Comparison of ENCODE assay signal across 28 cellular contexts in the genomic region with DNA sequence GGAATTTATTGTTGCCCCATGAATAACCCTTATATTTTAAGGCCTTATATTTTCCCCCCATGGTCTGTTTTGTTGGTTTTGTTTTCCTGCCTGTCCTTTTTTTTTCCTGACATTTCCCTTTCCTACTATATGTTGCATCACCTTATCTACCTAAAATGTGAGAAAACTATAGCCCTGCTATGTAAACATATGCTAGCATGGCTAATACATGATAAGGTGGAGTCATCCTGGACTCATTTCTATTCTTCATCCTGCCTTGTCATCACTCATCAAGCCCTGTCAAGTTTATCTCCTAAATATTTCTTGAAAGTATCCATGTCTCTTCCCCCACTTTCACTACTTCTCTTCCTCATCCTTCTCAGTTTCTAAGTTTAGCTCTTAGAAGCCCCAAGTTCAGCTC.
"Had no signal": no experiment of that assay in that cellular context is flagged by ENCODE, and none has a peak within 500 bp of the region (broad histone marks: within the 10 kb centered on the region; RNA-seq: fewer than 3 reads in every experiment).

No MANE protein-coding gene starts in this region.

- H3K9me3 ChIP-seq: ovary, psoas muscle, suprapubic skin, testis, tibial artery, transverse colon, upper lobe of right lung, uterus had no signal

- H3K4me1 ChIP-seq: neural progenitor cell, parathyroid adenoma, psoas muscle, spleen, suprapubic skin, testis, tibial artery, transverse colon, upper lobe of right lung, uterus had no signal

- H3K4me3 ChIP-seq: neural progenitor cell, ovary, psoas muscle, skin epidermis, smooth muscle cell, spleen, suprapubic skin, testis, tibial artery, transverse colon, upper lobe of right lung, uterus had no signal

- H3K27ac ChIP-seq: neural progenitor cell, ovary, parathyroid adenoma, psoas muscle, skin epidermis, spleen, suprapubic skin, testis, tibial artery, transverse colon, upper lobe of right lung, uterus had no signal

- H3K36me3 ChIP-seq: neural progenitor cell, ovary, spleen, suprapubic skin, tibial artery, transverse colon, upper lobe of right lung, uterus had no signal

- H3K27me3 ChIP-seq: neural progenitor cell, ovary, spleen, suprapubic skin, testis, transverse colon, upper lobe of right lung, uterus had no signal

- H3K9ac ChIP-seq: neural progenitor cell, parathyroid adenoma had no signal

- H3K4me2 ChIP-seq: neural progenitor cell, smooth muscle cell had no signal

- ATAC-seq: natural killer cell; psoas muscle; right cardiac atrium; sciatic nerve; stimulated activated memory B cell treated with anti-CD40 and anti-IgM and Interleukin-4, amounts not matched to agents 10 μg/mL and 1 μg/mL and 100 μg/mL, for 72 hours; stimulated activated naive CD8-positive, alpha-beta T cell treated with anti-CD3 and anti-CD28 coated beads, Interleukin-15, amount 100 ng/mL, for 72 hours; stimulated activated naive CD8-positive, alpha-beta T cell treated with anti-CD3 and anti-CD28 coated beads, Interleukin-15, Interleukin-2, amounts not matched to agents 100 U/mL and 50 U/mL, for 24 hours; upper lobe of right lung had no signal

- DNase-seq: natural killer cell; occipital lobe; ovary; posterior cingulate gyrus; psoas muscle; right cardiac atrium; spleen; stimulated activated CD4-positive, alpha-beta T cell treated with anti-CD3 and anti-CD28 coated beads, Interleukin-12 subunit alpha, Interleukin-12 subunit beta, amount 100 ng/mL, for 4 hours; stimulated activated CD4-positive, alpha-beta T cell treated with anti-CD3 and anti-CD28 coated beads, Interleukin-1b, Interleukin-23, amount 100 ng/mL, for 48 hours; stimulated activated CD4-positive, alpha-beta T cell treated with anti-CD3 and anti-CD28 coated beads, Interleukin-4, amount 100 ng/mL, for 1 hour; stimulated activated CD4-positive, alpha-beta T cell treated with anti-CD3 and anti-CD28 coated beads, Interleukin-4, amount 100 ng/mL, for 4 hours; stimulated activated CD8-positive, alpha-beta memory T cell treated with anti-CD3 and anti-CD28 coated beads, Interleukin-4, amount 100 ng/mL, for 48 hours; stimulated activated naive CD4-positive, alpha-beta T cell; stimulated activated naive CD8-positive, alpha-beta T cell treated with anti-CD3 and anti-CD28 coated beads, Interleukin-15, amount 100 ng/mL, for 72 hours; stimulated activated naive CD8-positive, alpha-beta T cell treated with anti-CD3 and anti-CD28 coated beads, Interleukin-15, Interleukin-2, amounts not matched to agents 100 U/mL and 50 U/mL, for 24 hours; substantia nigra; testis; tibial artery; transverse colon; upper lobe of right lung; uterus had no signal

- H2AFZ ChIP-seq: neural progenitor cell, parathyroid adenoma had no signal
